Comparison of ENCODE assay signal across 23 cellular contexts in the genomic region with DNA sequence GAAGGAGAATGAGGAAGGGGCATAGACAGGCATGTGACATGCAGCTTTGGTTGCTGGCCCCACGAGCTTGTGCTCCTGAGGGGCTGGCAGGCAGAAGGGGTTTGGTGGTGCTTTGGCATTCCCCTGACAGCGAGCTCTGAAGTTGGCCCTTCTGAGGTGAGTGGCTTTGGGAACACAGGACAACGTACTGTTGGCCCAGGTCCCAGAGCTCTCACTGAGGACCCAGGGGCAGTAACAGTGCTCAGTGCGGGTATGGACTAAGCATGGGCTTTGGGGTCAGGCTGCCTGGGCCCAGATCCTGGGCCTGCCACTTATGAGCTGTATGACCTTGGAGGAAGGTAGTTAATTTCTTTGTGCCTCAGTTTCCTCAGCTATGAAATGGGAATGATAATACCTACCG. TPM values are rescaled to one million over a fixed set of nuclear protein-coding genes. Genes with fewer than 3 reads are reported as not detected.
A peak's percentile ranks its signal among the peaks of the same experiment; 100 is the strongest.
DNase-seq lines count a peak whose midpoint lies in the region; ATAC-seq and TF ChIP-seq lines count a peak whose summit lies in the region.
"Had no signal": no experiment of that assay in that cellular context is flagged by ENCODE, and none has a peak within 500 bp of the region (broad histone marks: within the 10 kb centered on the region; RNA-seq: fewer than 3 reads in every experiment).

No MANE protein-coding gene starts in this region.

- H2BK15ac ChIP-seq in neuronal stem cell (ENCODE audit: low read length), result no peak overlapping the region

- H3K4me2 ChIP-seq in mammary epithelial cell (ENCODE audit: insufficient read depth, low read depth, low read length) (no peak overlapping the region), neuronal stem cell (ENCODE audit: insufficient read depth, low read length, poor library complexity, severe bottlenecking) (no peak overlapping the region)

- H3K4me3 ChIP-seq in mammary epithelial cell (replicated peaks in 1 of 3; ENCODE audit: insufficient read depth in 1 of 3, low read depth in 2 of 3, low read length in 3 of 3) (no peak overlapping the region), lower lobe of right lung (no peak overlapping the region), endodermal cell (ENCODE audit: low read length) (no peak overlapping the region), neuronal stem cell (ENCODE audit: low read length in 2 of 2) (no peak overlapping the region)

- CTCF ChIA-PET in MCF 10A (lab: Yijun Ruan, JAX), result interaction anchor here (0.6 to 2.0 kb wide), 8 partner anchors 9 to 1141 kb away, joined by 3 to 17 read pairs (median 5); a partner anchor contains a TSS
- CTCF ChIA-PET in mammary epithelial cell (lab: Charles Lee; ENCODE audit: low non-redundant PET), result no interaction called here

- intact Hi-C loops in MCF 10A (cut with micrococcal nuclease) (no loop called here), mammary epithelial cell (cut with micrococcal nuclease) (no loop called here), lower lobe of right lung (cut with DNase I) (no loop called here)

- H2BK5ac ChIP-seq in neuronal stem cell (ENCODE audit: low read length), result no peak overlapping the region

- TF ChIP-seq CTCF in MCF 10A (IDR thresholded peaks at IDR 0.05; ENCODE audit: unreplicated experiment) (no peak), mammary epithelial cell (conservative IDR thresholded peaks at IDR 0.05 in 1 of 2, IDR thresholded peaks at IDR 0.05 in 1 of 2; ENCODE audit: extremely low read depth in 1 of 2, insufficient read depth in 1 of 2, low read depth in 1 of 2, low read length in 2 of 2) (no peak), lower lobe of right lung (IDR thresholded peaks at IDR 0.05) (no peak), endodermal cell (conservative IDR thresholded peaks at IDR 0.05) (no peak)

- H3K27ac ChIP-seq in mammary epithelial cell (ENCODE audit: insufficient read depth, low read depth, low read length), result no peak overlapping the region
- no peak overlapping the region for H3K27ac ChIP-seq in lower lobe of right lung
- H3K27ac ChIP-seq in endodermal cell (ENCODE audit: low read depth, low read length), result no peak overlapping the region
- no peak overlapping the region for H3K27ac ChIP-seq in neuronal stem cell (replicated peaks; ENCODE audit: low read length)

- dilution Hi-C loops in mammary epithelial cell (cut with HindIII; ENCODE audit: low sequenced_read_pairs), result loop anchor here (5.0 kb wide), 1 partner anchor 80 kb away; no protein-coding TSS in a partner anchor

- H3K27me3 ChIP-seq in mammary epithelial cell (ENCODE audit: insufficient read depth, low read length) (no peaks in the 10 kb centered on the region), lower lobe of right lung (ENCODE audit: low read depth) (no peaks in the 10 kb centered on the region), endodermal cell (ENCODE audit: control insufficient read depth, insufficient read depth, low read length, poor library complexity, severe bottlenecking) (no peaks in the 10 kb centered on the region), neuronal stem cell (ENCODE audit: control insufficient read depth in 3 of 3, insufficient read depth in 3 of 3, low read depth in 1 of 3, low read length in 3 of 3) (no peaks in the 10 kb centered on the region)
- H3K27me3 ChIP-seq: BE2C had no signal

- no peak overlapping the region for H2BK120ac ChIP-seq in neuronal stem cell (ENCODE audit: low read depth, low read length)

- no peak overlapping the region for H3K14ac ChIP-seq in neuronal stem cell (ENCODE audit: low read length)

- in situ Hi-C loops in mammary epithelial cell (cut with MboI; ENCODE audit: low sequenced_read_pairs in 2 of 2), result no loop called here

- ATAC-seq in lower lobe of right lung, result peak; percentile 41 to 46
- no peak for ATAC-seq in stimulated activated memory B cell treated with anti-CD40 and anti-IgM and Interleukin-4, amounts not matched to agents 10 μg/mL and 1 μg/mL and 100 μg/mL, for 72 hours

- 70% methylated on average over 5 of the region's 5 CpGs for WGBS in mammary epithelial cell (ENCODE audit: low coverage, missing lambda C conversion rate)
- 94 to 100% methylated on average over 2 to 5 of the region's 5 CpGs for WGBS in endodermal cell (ENCODE audit: insufficient coverage in 1 of 2, insufficient read length in 1 of 2), 2 experiments
- WGBS in neuronal stem cell (ENCODE audit: extremely low coverage in 2 of 2, insufficient read length in 2 of 2, insufficient replicate concordance in 1 of 2), 2 donors, result no CpG with 5 or more reads among the region's 5 CpGs

- no peak overlapping the region for H4K91ac ChIP-seq in neuronal stem cell (ENCODE audit: low read depth, low read length, poor library complexity)

- POLR2A ChIA-PET in MCF 10A (lab: Yijun Ruan, JAX), result interaction anchor here (0.6 to 1.3 kb wide), 7 partner anchors 41 to 747 kb away, joined by 3 to 9 read pairs (median 4); a partner anchor contains a TSS

- H3K9me3 Mint-ChIP-seq in MCF 10A (ENCODE audit: unreplicated experiment), result no peaks in the 10 kb centered on the region
- no peaks in the 10 kb centered on the region for H3K9me3 Mint-ChIP-seq in stimulated activated memory B cell treated with anti-CD40 and anti-IgM and Interleukin-4, amounts not matched to agents 10 μg/mL and 1 μg/mL and 100 μg/mL, for 72 hours
- no peaks in the 10 kb centered on the region for H3K9me3 Mint-ChIP-seq in endodermal cell
- H3K9me3 Mint-ChIP-seq: CD4-positive, CD25-positive, alpha-beta regulatory T cell; H9 had no signal

- H4K8ac ChIP-seq in neuronal stem cell (ENCODE audit: low read depth, low read length), result no peak overlapping the region

- no peaks in the 10 kb centered on the region for H3K79me1 ChIP-seq in neuronal stem cell (ENCODE audit: low read depth, low read length)

- H3K36me3 ChIP-seq in mammary epithelial cell (ENCODE audit: insufficient read depth, low read length) (no peaks in the 10 kb centered on the region), lower lobe of right lung (no peaks in the 10 kb centered on the region), endodermal cell (ENCODE audit: control insufficient read depth, insufficient read depth, low read length) (no peaks in the 10 kb centered on the region), neuronal stem cell (replicated peaks in 1 of 2; ENCODE audit: control insufficient read depth in 2 of 2, insufficient read depth in 2 of 2, low read length in 2 of 2) (no peaks in the 10 kb centered on the region)
- H3K36me3 ChIP-seq: BE2C had no signal

- H2BK12ac ChIP-seq in neuronal stem cell (ENCODE audit: low read length), result no peak overlapping the region

- H3K9me3 ChIP-seq in mammary epithelial cell (replicated peaks; ENCODE audit: insufficient read depth, low read length) (no peaks in the 10 kb centered on the region), lower lobe of right lung (no peaks in the 10 kb centered on the region), endodermal cell (ENCODE audit: control insufficient read depth, low read length) (no peaks in the 10 kb centered on the region), neuronal stem cell (replicated peaks in 1 of 2; ENCODE audit: control insufficient read depth in 2 of 2, insufficient read depth in 1 of 2, low read depth in 1 of 2, low read length in 2 of 2) (no peaks in the 10 kb centered on the region)
- H3K9me3 ChIP-seq: BE2C had no signal

- H4K20me1 ChIP-seq in mammary epithelial cell (ENCODE audit: insufficient read depth, low read length), result no peaks in the 10 kb centered on the region

- H3K4me1 ChIP-seq in mammary epithelial cell (ENCODE audit: insufficient read depth, low read length) (peaks cover 9% of the 10 kb centered on the region), lower lobe of right lung (peaks cover 44% of the 10 kb centered on the region), endodermal cell (ENCODE audit: control insufficient read depth, insufficient read depth, low read length) (no peaks in the 10 kb centered on the region), neuronal stem cell (ENCODE audit: control insufficient read depth in 2 of 2, insufficient read depth in 1 of 2, low read depth in 1 of 2, low read length in 2 of 2) (peaks cover 0 to 3% of the 10 kb centered on the region in 2 donors)
- H3K4me1 ChIP-seq: BE2C had no signal

- no peak overlapping the region for H3K18ac ChIP-seq in neuronal stem cell (ENCODE audit: low read length)

- peak overlapping the region; percentile 11 for H3K27ac Mint-ChIP-seq in MCF 10A (ENCODE audit: low read depth, unreplicated experiment)
- H3K27ac Mint-ChIP-seq in stimulated activated memory B cell treated with anti-CD40 and anti-IgM and Interleukin-4, amounts not matched to agents 10 μg/mL and 1 μg/mL and 100 μg/mL, for 72 hours, result peak overlapping the region; percentile 58
- H3K27ac Mint-ChIP-seq in endodermal cell, result no peak overlapping the region
- H3K27ac Mint-ChIP-seq: CD4-positive, CD25-positive, alpha-beta regulatory T cell had no signal

- H3K36me3 Mint-ChIP-seq in MCF 10A (ENCODE audit: insufficient read depth, unreplicated experiment) (no peaks in the 10 kb centered on the region), endodermal cell (ENCODE audit: low read depth) (no peaks in the 10 kb centered on the region)
- no peaks in the 10 kb centered on the region for H3K36me3 Mint-ChIP-seq in stimulated activated memory B cell treated with anti-CD40 and anti-IgM and Interleukin-4, amounts not matched to agents 10 μg/mL and 1 μg/mL and 100 μg/mL, for 72 hours
- H3K36me3 Mint-ChIP-seq: CD4-positive, CD25-positive, alpha-beta regulatory T cell; IgD-negative memory B cell had no signal

- H2AK5ac ChIP-seq in neuronal stem cell (ENCODE audit: low read depth, low read length), result no peak overlapping the region

- no peak overlapping the region for H3K9ac ChIP-seq in mammary epithelial cell (ENCODE audit: insufficient read depth, low read length)
- no peak overlapping the region for H3K9ac ChIP-seq in endodermal cell (ENCODE audit: extremely low read depth, low read length, poor library complexity, severe bottlenecking)
- H3K9ac ChIP-seq in neuronal stem cell (ENCODE audit: low read depth, low read length, poor library complexity), result no peak overlapping the region

- H3K79me2 ChIP-seq in mammary epithelial cell (ENCODE audit: insufficient read depth, low read length), result no peaks in the 10 kb centered on the region

- H2AFZ ChIP-seq in mammary epithelial cell (ENCODE audit: low read depth, low read length), result no peak overlapping the region
- no peak overlapping the region for H2AFZ ChIP-seq in neuronal stem cell (ENCODE audit: low read length)

- H3K4ac ChIP-seq in neuronal stem cell (ENCODE audit: low read length), result no peak overlapping the region

- no peaks in the 10 kb centered on the region for H3K27me3 Mint-ChIP-seq in MCF 10A (ENCODE audit: insufficient read depth, unreplicated experiment)
- H3K27me3 Mint-ChIP-seq in stimulated activated memory B cell treated with anti-CD40 and anti-IgM and Interleukin-4, amounts not matched to agents 10 μg/mL and 1 μg/mL and 100 μg/mL, for 72 hours, result no peaks in the 10 kb centered on the region
- no peaks in the 10 kb centered on the region for H3K27me3 Mint-ChIP-seq in endodermal cell (ENCODE audit: insufficient read depth)
- H3K27me3 Mint-ChIP-seq: CD4-positive, CD25-positive, alpha-beta regulatory T cell; IgD-negative memory B cell had no signal

- H3K4me3 Mint-ChIP-seq in MCF 10A (ENCODE audit: unreplicated experiment) (no peak overlapping the region), endodermal cell (no peak overlapping the region)
- no peak overlapping the region for H3K4me3 Mint-ChIP-seq in stimulated activated memory B cell treated with anti-CD40 and anti-IgM and Interleukin-4, amounts not matched to agents 10 μg/mL and 1 μg/mL and 100 μg/mL, for 72 hours
- H3K4me3 Mint-ChIP-seq: CD4-positive, CD25-positive, alpha-beta regulatory T cell; H9 had no signal

- DNase-seq in MCF 10A (ENCODE audit: unreplicated experiment) (no peak), mammary epithelial cell (no peak), lower lobe of right lung (no peak), endodermal cell (no peak), neuronal stem cell (ENCODE audit: low spot score) (no peak), germinal center (ENCODE audit: low spot score) (no peak), ecto neural progenitor cell (ENCODE audit: low spot score) (no peak)
- DNase-seq: 8988T; CD4-positive, CD25-positive, alpha-beta regulatory T cell; COR-L47; GF-D8; H9; Karpas-422; MM.1S; NCI-H146; NCI-H2081 treated with DMSO at 0.1 percent for 48 hours; NCI-H510A; NCI-H774; SIG-M5 had no signal

- BruUV-seq in MCF 10A (replicated peaks; lab: Mats Ljungman, UMichigan), result no TSS peak
- no TSS peak for BruUV-seq in mammary epithelial cell (replicated peaks; lab: Mats Ljungman, UMichigan)

- H3K23ac ChIP-seq in neuronal stem cell (ENCODE audit: low read depth, low read length, poor library complexity), result no peak overlapping the region

- H3K4me1 Mint-ChIP-seq in MCF 10A (ENCODE audit: insufficient read depth, unreplicated experiment) (peaks cover 9% of the 10 kb centered on the region), endodermal cell (peaks cover 12% of the 10 kb centered on the region)
- peaks cover 61% of the 10 kb centered on the region for H3K4me1 Mint-ChIP-seq in stimulated activated memory B cell treated with anti-CD40 and anti-IgM and Interleukin-4, amounts not matched to agents 10 μg/mL and 1 μg/mL and 100 μg/mL, for 72 hours
- H3K4me1 Mint-ChIP-seq: CD4-positive, CD25-positive, alpha-beta regulatory T cell had no signal

RNA-seq across cellular contexts. Expression of a gene that starts 46.6 kb away (rescaled TPM):
- 0.07 TPM in 1 of 2 replicates, not detected in the other for total RNA-seq in MCF 10A (2022)
- 1 to 10 TPM in 1 of 2 donors, under 1 TPM in 1; 0.31 to 2.0 TPM for total RNA-seq in mammary epithelial cell
- polyA plus RNA-seq in mammary epithelial cell, result 0.14 TPM
- not detected for polyA minus RNA-seq in mammary epithelial cell
- 12.9 TPM for total RNA-seq in lower lobe of right lung
- total RNA-seq in endodermal cell, result 1 to 10 TPM; 4.2 to 7.3 TPM
- 5.6 TPM for polyA plus RNA-seq in endodermal cell (2013, experiment 1 of 2)
- 5.1 TPM for polyA plus RNA-seq in endodermal cell (2013, experiment 2 of 2)
- polyA plus RNA-seq in neuronal stem cell (2013, experiment 1 of 2), result 3.1 TPM
- polyA plus RNA-seq in neuronal stem cell (2013, experiment 2 of 2), result 3.1 TPM
- total RNA-seq: CD4-positive, CD25-positive, alpha-beta regulatory T cell; Daoy had no signal
- polyA plus RNA-seq: CD4-positive, CD25-positive, alpha-beta regulatory T cell had no signal
